Comparison of ENCODE assay signal across 26 cellular contexts in the genomic region with DNA sequence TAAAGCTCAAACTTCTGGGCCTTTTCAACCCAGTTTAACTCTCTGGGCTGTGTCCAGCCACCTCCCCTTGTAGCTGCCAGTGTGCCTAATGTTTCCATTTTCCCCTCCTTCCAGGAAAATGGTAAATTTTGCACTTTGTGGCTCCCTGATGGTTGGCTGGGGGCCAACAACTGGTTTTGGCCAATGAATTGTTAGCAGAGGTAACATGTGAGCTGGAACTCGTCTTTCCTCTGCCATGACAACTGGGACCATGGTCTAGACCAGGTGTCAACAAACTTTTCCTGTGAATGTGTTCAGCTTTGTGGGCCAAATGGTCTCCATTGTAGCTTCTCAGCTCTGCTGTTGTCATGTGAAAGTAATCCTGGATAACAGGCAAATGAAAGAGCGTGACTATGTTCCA.
"Had no signal": no experiment of that assay in that cellular context is flagged by ENCODE, and none has a peak within 500 bp of the region (broad histone marks: within the 10 kb centered on the region; RNA-seq: fewer than 3 reads in every experiment).

No MANE protein-coding gene starts in this region.

- H3K9me3 Mint-ChIP-seq: stimulated activated naive CD8-positive, alpha-beta T cell treated with anti-CD3 and anti-CD28 coated beads, Interleukin-15, Interleukin-2, amounts not matched to agents 100 ng/mL and 50 ng/mL, for 24 hours had no signal

- H3K27me3 ChIP-seq: neural progenitor cell, ovary, right lobe of liver, sigmoid colon, stomach, thyroid gland, tibial nerve, upper lobe of right lung, uterus had no signal

- H3K27ac Mint-ChIP-seq: naive thymus-derived CD4-positive, alpha-beta T cell; natural killer cell; neural progenitor cell; progenitor cell of endocrine pancreas; stimulated activated effector memory CD8-positive, alpha-beta T cell treated with anti-CD3 and anti-CD28 coated beads, Interleukin-12 subunit alpha, Interleukin-12 subunit beta, amount 100 ng/mL, for 72 hours; stimulated activated naive B cell treated with anti-CD40 and anti-IgM and Interleukin-4, amounts not matched to agents 10 μg/mL and 1 μg/mL and 100 μg/mL, for 72 hours; stimulated activated naive CD8-positive, alpha-beta T cell treated with anti-CD3 and anti-CD28 coated beads, Interleukin-15, Interleukin-2, amounts not matched to agents 100 ng/mL and 50 ng/mL, for 24 hours had no signal

- DNase-seq: naive thymus-derived CD4-positive, alpha-beta T cell; natural killer cell; occipital lobe; ovary; posterior cingulate gyrus; psoas muscle; right cardiac atrium; right lobe of liver; sigmoid colon; small intestine; stimulated activated CD4-positive, alpha-beta T cell treated with anti-CD3 and anti-CD28 coated beads, Interleukin-15, amount 100 ng/mL, for 24 hours; stimulated activated CD4-positive, alpha-beta T cell treated with anti-CD3 and anti-CD28 coated beads, Interleukin-4, amount 100 ng/mL, for 24 hours; stimulated activated naive B cell treated with anti-CD40 and anti-IgM and Interleukin-4, amounts not matched to agents 10 μg/mL and 1 μg/mL and 100 μg/mL, for 72 hours; stimulated activated naive CD4-positive, alpha-beta T cell treated with Interleukin-2 at 50 U/mL for 16 hours; stomach; thyroid gland; upper lobe of right lung; uterus had no signal

- H2AFZ ChIP-seq: neural progenitor cell, parathyroid adenoma had no signal

- H3K9ac ChIP-seq: neural progenitor cell, parathyroid adenoma had no signal

- H3K9me3 ChIP-seq: ovary, psoas muscle, right lobe of liver, sigmoid colon, stomach, thoracic aorta, thyroid gland, tibial nerve, upper lobe of right lung, uterus had no signal

- H3K4me1 ChIP-seq: parathyroid adenoma, psoas muscle, upper lobe of right lung, uterus had no signal

- H3K27ac ChIP-seq: neural progenitor cell, ovary, parathyroid adenoma, psoas muscle, right lobe of liver, sigmoid colon, stomach, thoracic aorta, thyroid gland, tibial nerve, upper lobe of right lung, uterus had no signal

- H3K36me3 Mint-ChIP-seq: naive thymus-derived CD4-positive, alpha-beta T cell; natural killer cell; stimulated activated effector memory CD8-positive, alpha-beta T cell treated with anti-CD3 and anti-CD28 coated beads, Interleukin-12 subunit alpha, Interleukin-12 subunit beta, amount 100 ng/mL, for 72 hours; type B pancreatic cell had no signal

- H3K4me3 ChIP-seq: neural progenitor cell, ovary, psoas muscle, right lobe of liver, sigmoid colon, stomach, thoracic aorta, thyroid gland, tibial nerve, upper lobe of right lung, uterus had no signal

- H3K36me3 ChIP-seq: neural progenitor cell, ovary, right lobe of liver, sigmoid colon, stomach, thoracic aorta, thyroid gland, tibial nerve, upper lobe of right lung, uterus had no signal

- H3K27me3 Mint-ChIP-seq: stimulated activated naive CD8-positive, alpha-beta T cell treated with anti-CD3 and anti-CD28 coated beads, Interleukin-15, Interleukin-2, amounts not matched to agents 100 ng/mL and 50 ng/mL, for 24 hours; type B pancreatic cell had no signal

- H3K4me1 Mint-ChIP-seq: naive thymus-derived CD4-positive, alpha-beta T cell; natural killer cell; stimulated activated effector memory CD8-positive, alpha-beta T cell treated with anti-CD3 and anti-CD28 coated beads, Interleukin-12 subunit alpha, Interleukin-12 subunit beta, amount 100 ng/mL, for 72 hours; stimulated activated naive B cell treated with anti-CD40 and anti-IgM and Interleukin-4, amounts not matched to agents 10 μg/mL and 1 μg/mL and 100 μg/mL, for 72 hours had no signal

- H3K4me2 ChIP-seq: neural progenitor cell had no signal

- H3K4me3 Mint-ChIP-seq: naive thymus-derived CD4-positive, alpha-beta T cell; natural killer cell; neural progenitor cell; stimulated activated effector memory CD8-positive, alpha-beta T cell treated with anti-CD3 and anti-CD28 coated beads, Interleukin-12 subunit alpha, Interleukin-12 subunit beta, amount 100 ng/mL, for 72 hours; stimulated activated naive B cell treated with anti-CD40 and anti-IgM and Interleukin-4, amounts not matched to agents 10 μg/mL and 1 μg/mL and 100 μg/mL, for 72 hours; stimulated activated naive CD8-positive, alpha-beta T cell treated with anti-CD3 and anti-CD28 coated beads, Interleukin-15, Interleukin-2, amounts not matched to agents 100 ng/mL and 50 ng/mL, for 24 hours had no signal
